ENCODE assay signal across 10 cellular contexts in genomic region chr9:112671256-112671655, GRCh38.
"Had no signal": no experiment of that assay in that cellular context is flagged by ENCODE, and none has a peak within 500 bp of the region (broad histone marks: within the 10 kb centered on the region; RNA-seq: fewer than 3 reads in every experiment).

No MANE protein-coding gene starts in this region.

- H3K4me1 ChIP-seq: HAP-1 had no signal

- FAIRE-seq: HepG2 had no signal

- H3K36me3 ChIP-seq: HAP-1 had no signal

- DNase-seq: GM23248, GOT3, H7, HFFc6, KBM-7 had no signal

- H3K9ac ChIP-seq: GM23248 had no signal

- H3K4me3 ChIP-seq: GM23248, HAP-1 had no signal

- H3K4me3 Mint-ChIP-seq: HFFc6, IgD-negative memory B cell had no signal

- H3K36me3 Mint-ChIP-seq: IgD-negative memory B cell had no signal

- H3K9me3 Mint-ChIP-seq: HFFc6 had no signal

- H3K27ac Mint-ChIP-seq: HFFc6, IgD-negative memory B cell had no signal

- H3K27ac ChIP-seq: GM23248, HL-60 had no signal

- ATAC-seq: HCT116, HepG2 had no signal

- H3K4me1 Mint-ChIP-seq: IgD-negative memory B cell had no signal

- H2AFZ ChIP-seq: GM23248 had no signal
